Comparison of ENCODE assay signal across 8 cellular contexts in the genomic region with DNA sequence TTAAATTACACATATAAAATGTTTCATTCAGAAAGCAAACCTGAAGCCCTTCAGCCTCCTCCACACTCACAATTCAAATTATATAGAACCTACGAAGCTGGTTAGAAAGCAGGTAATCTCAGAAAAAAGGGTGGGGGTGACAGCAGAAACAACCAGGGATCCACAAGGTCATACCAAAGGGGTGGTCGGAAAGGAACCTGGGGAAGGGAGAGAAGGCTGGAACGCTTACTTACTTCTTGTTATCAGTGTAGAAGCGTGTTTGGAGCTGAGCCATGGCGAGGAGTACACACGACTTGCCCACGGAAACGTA. TPM values are rescaled to one million over a fixed set of nuclear protein-coding genes. Genes with fewer than 3 reads are reported as not detected.
DNase-seq lines count a peak whose midpoint lies in the region; ATAC-seq, FAIRE-seq and TF ChIP-seq lines count a peak whose summit lies in the region.

No MANE protein-coding gene starts in this region.

- H3K4me1 Mint-ChIP-seq in glutamatergic neuron (ENCODE audit: low read depth, unreplicated experiment), result peaks cover 6% of the 10 kb centered on the region

- no peaks in the 10 kb centered on the region for H3K9me2 ChIP-seq in SU-DHL-6 (replicated peaks; ENCODE audit: insufficient read depth, low read length)

- peak in 1 of 4 donors; percentile 7 for ATAC-seq in heart left ventricle
- ATAC-seq in Right ventricle myocardium inferior, result no peak
- no peak for ATAC-seq in HG03196 (IDR thresholded peaks at IDR 0.05; ENCODE audit: unreplicated experiment)

- H3K4me2 ChIP-seq in SU-DHL-6 (ENCODE audit: low read depth, low read length, poor library complexity, severe bottlenecking) (peak overlapping the region; percentile 100), smooth muscle cell (peak overlapping the region; percentile 100)

- H4K20me1 ChIP-seq in SU-DHL-6 (ENCODE audit: low read depth, low read length) (no peaks in the 10 kb centered on the region), smooth muscle cell (ENCODE audit: low read depth) (no peaks in the 10 kb centered on the region)

- H3K36me3 Mint-ChIP-seq in glutamatergic neuron (ENCODE audit: unreplicated experiment), result no peaks in the 10 kb centered on the region

- H3K27ac Mint-ChIP-seq in glutamatergic neuron (ENCODE audit: unreplicated experiment), result peak overlapping the region; percentile 97

- peak overlapping the region; percentile 90 for H3K9ac ChIP-seq in SU-DHL-6 (ENCODE audit: low read length)
- H3K9ac ChIP-seq in smooth muscle cell (ENCODE audit: low read depth), result peak overlapping the region; percentile 81

- TF ChIP-seq CTCF in heart left ventricle (IDR thresholded peaks at IDR 0.05) (no peak), SU-DHL-6 (IDR thresholded peaks at IDR 0.05; ENCODE audit: insufficient read depth, low read length, poor library complexity, severe bottlenecking) (no peak), glutamatergic neuron (IDR thresholded peaks at IDR 0.05; ENCODE audit: partially characterized antibody, unreplicated experiment) (no peak), smooth muscle cell (IDR thresholded peaks at IDR 0.05; ENCODE audit: borderline replicate concordance, insufficient read depth, poor library complexity, severe bottlenecking) (no peak), D721Med (IDR thresholded peaks at IDR 0.05; ENCODE audit: insufficient read depth, missing control alignments) (no peak)

- H3K4me1 ChIP-seq in heart left ventricle, result peaks cover 0 to 29% (median 17%) of the 10 kb centered on the region in 12 donors
- peaks cover 17% of the 10 kb centered on the region for H3K4me1 ChIP-seq in smooth muscle cell (ENCODE audit: low read depth)

- H3K36me3 ChIP-seq in heart left ventricle (peaks cover 0 to 13% (median 7%) of the 10 kb centered on the region in 9 donors), SU-DHL-6 (ENCODE audit: low read length) (peaks cover 10% of the 10 kb centered on the region), smooth muscle cell (ENCODE audit: low read depth) (peaks cover 3% of the 10 kb centered on the region)

- H3F3A ChIP-seq in SU-DHL-6 (ENCODE audit: insufficient read depth), result 0 out of 2 replicates have a peak, but pooled peaks cover 2% of the 10 kb centered on the region
- peaks cover 4% of the 10 kb centered on the region for H3F3A ChIP-seq in smooth muscle cell (ENCODE audit: low read depth)

- peak overlapping the region; percentile 99 for H3K4me3 Mint-ChIP-seq in glutamatergic neuron (ENCODE audit: unreplicated experiment)

- peak overlapping the region; percentile 61 to 85 (median 70) for H3K4me3 ChIP-seq in heart left ventricle
- H3K4me3 ChIP-seq in SU-DHL-6 (ENCODE audit: insufficient read depth, low read length, poor library complexity, severe bottlenecking), result peak overlapping the region; percentile 100
- H3K4me3 ChIP-seq in smooth muscle cell, result peak overlapping the region; percentile 90

- H3K27me3 Mint-ChIP-seq in glutamatergic neuron (ENCODE audit: unreplicated experiment), result peaks cover 4% of the 10 kb centered on the region

- no peak for TF ChIP-seq POLR2A in heart left ventricle (IDR thresholded peaks at IDR 0.05)

- peaks cover 48% of the 10 kb centered on the region for H3K79me2 ChIP-seq in SU-DHL-6 (ENCODE audit: insufficient read depth, low read length)
- peaks cover 48% of the 10 kb centered on the region for H3K79me2 ChIP-seq in smooth muscle cell (ENCODE audit: low read depth)

- DNase-seq in heart left ventricle (no peak), Right ventricle myocardium inferior (ENCODE audit: missing footprints) (no peak), glutamatergic neuron (no peak), smooth muscle cell (lab: John Stamatoyannopoulos, UW; ENCODE audit: unreplicated experiment) (no peak), putamen (ENCODE audit: low spot score) (no peak), D721Med (ENCODE audit: insufficient read length, low spot score) (no peak)

- intact Hi-C loops in heart left ventricle (cut with DNase I) (loop anchor here in 3 of 10 donors (5.0 to 10.0 kb wide), 6 partner anchors 39 to 326 kb away; partner anchors contain the start of genes NBEAL1 (in 2 of the 3), CYP20A1 (in 1 of the 3) and ICA1L (in 1 of the 3)), Right ventricle myocardium inferior (cut with DNase I) (loop anchor here (2.0 to 5.0 kb wide), 2 partner anchors 38 to 101 kb away; partner anchors contain the start of gene NBEAL1)

- H3K27ac ChIP-seq in heart left ventricle (peak overlapping the region; percentile 71 to 98 (median 86)), SU-DHL-6 (ENCODE audit: low read depth, low read length) (peak overlapping the region; percentile 91), smooth muscle cell (ENCODE audit: low read depth) (peak overlapping the region; percentile 82)

- peak overlapping the region; percentile 99 for H2AFZ ChIP-seq in SU-DHL-6 (ENCODE audit: low read depth, low read length, severe bottlenecking)
- H2AFZ ChIP-seq in smooth muscle cell (ENCODE audit: low read depth), result peak overlapping the region; percentile 96

- peaks cover 8% of the 10 kb centered on the region for H3K9me3 Mint-ChIP-seq in glutamatergic neuron (ENCODE audit: unreplicated experiment)

- no peak for FAIRE-seq in D721Med (lab: Jason Lieb, UNC)

- H3K27me3 ChIP-seq in heart left ventricle (no peaks in the 10 kb centered on the region), SU-DHL-6 (ENCODE audit: low read length) (no peaks in the 10 kb centered on the region), smooth muscle cell (ENCODE audit: low read depth) (no peaks in the 10 kb centered on the region)

- 0% methylated on average over 8 of the region's 8 CpGs for WGBS in heart left ventricle, 4 donors
- under 1% methylated on average over 8 of the region's 8 CpGs for WGBS in smooth muscle cell (ENCODE audit: low lambda C conversion rate)

- H3K9me3 ChIP-seq in heart left ventricle (no peaks in the 10 kb centered on the region), SU-DHL-6 (ENCODE audit: insufficient read depth, low read length) (no peaks in the 10 kb centered on the region), smooth muscle cell (replicated peaks; ENCODE audit: low read depth) (peaks cover 1% of the 10 kb centered on the region)

RNA-seq across cellular contexts. Expression of gene WDR12, which starts 0.3 kb away (rescaled TPM):
- total RNA-seq in heart left ventricle (10 to 100 TPM; 12.9 to 56.3 (median 42.3) TPM), Right ventricle myocardium inferior (54.1 TPM), glutamatergic neuron (ENCODE audit: unreplicated experiment) (53.5 TPM), smooth muscle cell (5.0 and 8.1 TPM in 2 replicates)
- polyA plus RNA-seq in heart left ventricle (10 to 100 TPM; 17.3 to 23.2 TPM), smooth muscle cell (36.3 and 39.0 TPM in 2 replicates)

RNA-seq across cellular contexts. Expression of gene CARF, which starts 0.9 kb away (rescaled TPM):
- total RNA-seq in heart left ventricle (10 to 100 TPM in 2 of 9 donors, 1 to 10 TPM in 7; 2.2 to 12.2 (median 7.4) TPM), Right ventricle myocardium inferior (5.2 TPM), glutamatergic neuron (ENCODE audit: unreplicated experiment) (9.1 TPM), smooth muscle cell (6.2 and 8.0 TPM in 2 replicates)
- polyA plus RNA-seq in heart left ventricle (1 to 10 TPM in 1 of 2 donors, under 1 TPM in 1; 0.79 to 2.3 TPM), smooth muscle cell (0.60 and 1.6 TPM in 2 replicates)

RNA-seq across cellular contexts. Expression of gene ICA1L, which starts 39.6 kb away (rescaled TPM):
- total RNA-seq in heart left ventricle, result 1 to 10 TPM; 4.1 to 9.2 (median 6.1) TPM
- 1 to 10 TPM; 1.5 to 2.1 TPM for polyA plus RNA-seq in heart left ventricle
- 4.6 TPM for total RNA-seq in Right ventricle myocardium inferior
- total RNA-seq in glutamatergic neuron (ENCODE audit: unreplicated experiment), result 12.0 TPM
- 1.9 and 5.8 TPM in 2 replicates for total RNA-seq in smooth muscle cell
- polyA plus RNA-seq in smooth muscle cell, result 0.66 and 1.4 TPM in 2 replicates
